Comparison of ENCODE assay signal across 24 cellular contexts in the genomic region with DNA sequence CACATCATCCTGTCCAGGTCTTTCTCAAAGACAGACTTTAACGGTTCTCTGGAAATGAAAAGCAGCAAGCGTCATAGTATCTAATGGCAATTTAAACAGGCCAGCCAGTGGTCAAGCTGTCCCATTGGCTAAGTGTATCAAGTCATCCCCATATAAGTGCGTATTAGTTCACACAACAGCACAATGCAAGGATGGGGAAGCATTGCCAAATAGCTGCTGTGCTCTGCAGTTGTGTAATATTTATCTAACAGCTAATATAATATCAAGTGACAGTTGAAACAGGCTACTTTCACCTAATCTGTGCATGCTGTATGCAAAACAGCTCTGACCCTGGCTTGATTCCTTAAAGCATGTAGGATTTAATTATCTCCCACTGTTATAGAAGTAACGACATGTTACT.
DNase-seq lines count a peak whose midpoint lies in the region; ATAC-seq and TF ChIP-seq lines count a peak whose summit lies in the region.
"Had no signal": no experiment of that assay in that cellular context is flagged by ENCODE, and none has a peak within 500 bp of the region (broad histone marks: within the 10 kb centered on the region; RNA-seq: fewer than 3 reads in every experiment).

No MANE protein-coding gene starts in this region.

- no peaks in the 10 kb centered on the region for H3K4me1 Mint-ChIP-seq in natural killer cell
- H3K4me1 Mint-ChIP-seq: CD8-positive, alpha-beta memory T cell; GM23338; immature natural killer cell; naive thymus-derived CD4-positive, alpha-beta T cell; stimulated activated naive B cell treated with anti-CD40 and anti-IgM and Interleukin-4, amounts not matched to agents 10 μg/mL and 1 μg/mL and 100 μg/mL, for 72 hours had no signal

- peaks cover 3 to 4% of the 10 kb centered on the region in 2 donors for H3K9me3 Mint-ChIP-seq in natural killer cell
- H3K9me3 Mint-ChIP-seq: activated T-helper 1 cell treated with anti-CD3 and anti-CD28 coated beads, Interleukin-12 subunit alpha, Interleukin-12 subunit beta, Interleukin-2, Interleukin-4 antibody, amounts not matched to agents 30 ng/mL and 10 ng/mL and 1 ng/mL, durations not matched to agents 14 hours and 24 hours and 36 hours; GM23338; stimulated activated naive B cell treated with anti-CD40 and anti-IgM and Interleukin-4, amounts not matched to agents 10 μg/mL and 1 μg/mL and 100 μg/mL, for 72 hours had no signal

- TF ChIP-seq CTCF in epithelial cell of esophagus (IDR thresholded peaks at IDR 0.05; ENCODE audit: insufficient read depth, low read depth, low read length, missing control alignments) (no peak), lower lobe of right lung (IDR thresholded peaks at IDR 0.05) (no peak), natural killer cell (IDR thresholded peaks at IDR 0.05) (no peak)

- H3K4me3 Mint-ChIP-seq in natural killer cell: no peak overlapping the region
- H3K4me3 Mint-ChIP-seq: activated naive CD8-positive, alpha-beta T cell; activated T-helper 1 cell treated with anti-CD3 and anti-CD28 coated beads, Interleukin-12 subunit alpha, Interleukin-12 subunit beta, Interleukin-2, Interleukin-4 antibody, amounts not matched to agents 30 ng/mL and 10 ng/mL and 1 ng/mL, durations not matched to agents 14 hours and 24 hours and 36 hours; CD8-positive, alpha-beta memory T cell; GM23338; immature natural killer cell; naive thymus-derived CD4-positive, alpha-beta T cell; stimulated activated naive B cell treated with anti-CD40 and anti-IgM and Interleukin-4, amounts not matched to agents 10 μg/mL and 1 μg/mL and 100 μg/mL, for 72 hours had no signal

- intact Hi-C loops in lower lobe of right lung (cut with DNase I): no loop called here
- intact Hi-C loops in natural killer cell (cut with micrococcal nuclease): no loop called here

- DNase-seq in EH (ENCODE audit: low read depth): peak; percentile 24
- DNase-seq in NCI-H2029 treated with DMSO at 0.1 percent for 48 hours (lab: John Stamatoyannopoulos, UW): peak; percentile 5
- peak; percentile 6 for DNase-seq in epithelial cell of esophagus (ENCODE audit: low read depth)
- DNase-seq in lower lobe of right lung: no peak
- no peak for DNase-seq in natural killer cell
- no peak for DNase-seq in DMS153 (lab: John Stamatoyannopoulos, UW)
- DNase-seq: body of pancreas; CD8-positive, alpha-beta memory T cell; DMS79 treated with DMSO at 0.1 percent for 48 hours; immature natural killer cell; KBM-7; naive thymus-derived CD4-positive, alpha-beta T cell; NCI-H1048; NCI-H526; pancreas; stimulated activated naive B cell treated with anti-CD40 and anti-IgM and Interleukin-4, amounts not matched to agents 10 μg/mL and 1 μg/mL and 100 μg/mL, for 72 hours had no signal

- no peaks in the 10 kb centered on the region for H3K9me3 ChIP-seq in lower lobe of right lung
- H3K9me3 ChIP-seq: body of pancreas, pancreas, thoracic aorta had no signal

- H3K36me3 Mint-ChIP-seq in natural killer cell: no peaks in the 10 kb centered on the region
- H3K36me3 Mint-ChIP-seq: activated naive CD8-positive, alpha-beta T cell; CD8-positive, alpha-beta memory T cell; immature natural killer cell; naive thymus-derived CD4-positive, alpha-beta T cell; stimulated activated naive B cell treated with anti-CD40 and anti-IgM and Interleukin-4, amounts not matched to agents 10 μg/mL and 1 μg/mL and 100 μg/mL, for 72 hours had no signal

- no peaks in the 10 kb centered on the region for H3K27me3 ChIP-seq in lower lobe of right lung (ENCODE audit: low read depth)
- H3K27me3 ChIP-seq: body of pancreas, pancreas had no signal

- no peak overlapping the region for H3K27ac Mint-ChIP-seq in natural killer cell
- H3K27ac Mint-ChIP-seq: activated naive CD8-positive, alpha-beta T cell; activated T-helper 1 cell treated with anti-CD3 and anti-CD28 coated beads, Interleukin-12 subunit alpha, Interleukin-12 subunit beta, Interleukin-2, Interleukin-4 antibody, amounts not matched to agents 30 ng/mL and 10 ng/mL and 1 ng/mL, durations not matched to agents 14 hours and 24 hours and 36 hours; CD8-positive, alpha-beta memory T cell; GM23338; immature natural killer cell; naive thymus-derived CD4-positive, alpha-beta T cell; stimulated activated naive B cell treated with anti-CD40 and anti-IgM and Interleukin-4, amounts not matched to agents 10 μg/mL and 1 μg/mL and 100 μg/mL, for 72 hours had no signal

- no peaks in the 10 kb centered on the region for H3K27me3 Mint-ChIP-seq in natural killer cell (ENCODE audit: low read depth in 2 of 2)
- H3K27me3 Mint-ChIP-seq: activated naive CD8-positive, alpha-beta T cell; stimulated activated naive B cell treated with anti-CD40 and anti-IgM and Interleukin-4, amounts not matched to agents 10 μg/mL and 1 μg/mL and 100 μg/mL, for 72 hours had no signal

- H3K4me3 ChIP-seq in epithelial cell of esophagus (ENCODE audit: low read length) (no peak overlapping the region), lower lobe of right lung (no peak overlapping the region)
- H3K4me3 ChIP-seq: body of pancreas, coronary artery, GM23338, pancreas, thoracic aorta had no signal

- ATAC-seq in lower lobe of right lung: peak; percentile 57 to 67
- ATAC-seq in HG02973 (IDR thresholded peaks at IDR 0.05; ENCODE audit: unreplicated experiment): no peak
- no peak for ATAC-seq in natural killer cell
- ATAC-seq: body of pancreas; GM23338; naive thymus-derived CD4-positive, alpha-beta T cell; Right ventricle myocardium inferior; sciatic nerve; stimulated activated naive B cell treated with anti-CD40 and anti-IgM and Interleukin-4, amounts not matched to agents 10 μg/mL and 1 μg/mL and 100 μg/mL, for 72 hours had no signal

- H3K4me1 ChIP-seq in lower lobe of right lung: no peaks in the 10 kb centered on the region
- H3K4me1 ChIP-seq: body of pancreas, pancreas had no signal

- no peaks in the 10 kb centered on the region for H3K36me3 ChIP-seq in lower lobe of right lung
- H3K36me3 ChIP-seq: pancreas, thoracic aorta had no signal

- no peak overlapping the region for H3K27ac ChIP-seq in lower lobe of right lung
- H3K27ac ChIP-seq: body of pancreas, coronary artery, pancreas, thoracic aorta had no signal

Comparison
In these comparisons a context has a peak if more than half of its experiments do, and no peak if none do; other contexts are left out.
1. DNase-seq: peak in EH (single experiment), NCI-H2029 treated with DMSO at 0.1 percent for 48 hours (single experiment) and epithelial cell of esophagus (single experiment); none in lower lobe of right lung (single experiment), natural killer cell (single experiment) and DMS153 (single experiment).
2. ATAC-seq: peak in lower lobe of right lung (2 of 2); none in HG02973 (single experiment) and natural killer cell (0 of 3).